1 cellular context compared by ENCODE assay signal in genomic region chr3:183988216-183988790, GRCh38.
TF ChIP-seq lines count a peak whose summit lies in the region.

No MANE protein-coding gene starts in this region.

TF ChIP-seq in HepG2, 621 proteins besides CTCF, POLR2A, EP300 and RAD21 (continued from another document and continues in another):
- TF ChIP-seq ZNF124 (CRISPR knock-in tag; IDR thresholded peaks at IDR 0.05) (0 out of 2 replicates have a peak, but pooled peaks have one; percentile 49), LRRFIP1 (CRISPR knock-in tag; conservative IDR thresholded peaks at IDR 0.05) (no peak), ZBTB4 (CRISPR knock-in tag; IDR thresholded peaks at IDR 0.05; ENCODE audit: borderline replicate concordance) (peak; percentile 20; the same call in 1 of the 2 replicates), ZBTB37 (CRISPR knock-in tag; IDR thresholded peaks at IDR 0.05) (no peak), ELF4 (CRISPR knock-in tag; IDR thresholded peaks at IDR 0.05; ENCODE audit: borderline replicate concordance) (no peak), AGO2 (optimal IDR thresholded peaks at IDR 0.05; ENCODE audit: low read depth, low read length) (no peak), NCOR1 (IDR thresholded peaks at IDR 0.05; ENCODE audit: borderline replicate concordance, low read length) (peak; percentile 72; the same call in 1 of the 2 replicates), ZNF776 (CRISPR knock-in tag; IDR thresholded peaks at IDR 0.05) (no peak), ZBTB7B (CRISPR knock-in tag; IDR thresholded peaks at IDR 0.05) (peak; percentile 76), NFE2L1 (CRISPR knock-in tag; IDR thresholded peaks at IDR 0.05; ENCODE audit: borderline replicate concordance) (no peak), ZNF709 (CRISPR knock-in tag; IDR thresholded peaks at IDR 0.05) (no peak), ZNF75D (CRISPR knock-in tag; IDR thresholded peaks at IDR 0.05; ENCODE audit: borderline replicate concordance) (no peak), KLF16 (CRISPR knock-in tag; IDR thresholded peaks at IDR 0.05) (peak in 1 of 2 experiments; percentile 54; a peak in 1 of 4 replicates), ZNF296 (CRISPR knock-in tag; conservative IDR thresholded peaks at IDR 0.05) (no peak), SALL1 (CRISPR knock-in tag; IDR thresholded peaks at IDR 0.05) (peak; percentile 91), NCOA2 (CRISPR knock-in tag; IDR thresholded peaks at IDR 0.05) (peak; percentile 75), ZNF777 (CRISPR knock-in tag; IDR thresholded peaks at IDR 0.05) (peak; percentile 41; the same call in 1 of the 2 replicates), ZNF607 (CRISPR knock-in tag; IDR thresholded peaks at IDR 0.05; ENCODE audit: borderline replicate concordance) (no peak), U2AF1 (optimal IDR thresholded peaks at IDR 0.05; ENCODE audit: low read depth, low read length) (no peak), CHD4 (IDR thresholded peaks at IDR 0.05; ENCODE audit: borderline replicate concordance, low read length) (no peak), HNRNPL (IDR thresholded peaks at IDR 0.05; ENCODE audit: low read depth, low read length) (no peak), ZNF276 (CRISPR knock-in tag; IDR thresholded peaks at IDR 0.05; ENCODE audit: low read depth) (0 out of 2 replicates have a peak, but pooled peaks have one; percentile 45), IKZF1 (IDR thresholded peaks at IDR 0.05) (no peak), ZNF570 (CRISPR knock-in tag; IDR thresholded peaks at IDR 0.05; ENCODE audit: borderline replicate concordance) (no peak), ZC3H13 (CRISPR knock-in tag; IDR thresholded peaks at IDR 0.05) (no peak), ZBTB3 (CRISPR knock-in tag; IDR thresholded peaks at IDR 0.05; ENCODE audit: borderline replicate concordance, low read depth) (no peak), MXD3 (CRISPR knock-in tag; IDR thresholded peaks at IDR 0.05) (no peak), GATAD1 (CRISPR knock-in tag; IDR thresholded peaks at IDR 0.05) (peak; percentile 60), ZNF691 (CRISPR knock-in tag; IDR thresholded peaks at IDR 0.05; ENCODE audit: borderline replicate concordance, low read depth) (no peak), ZNF816 (CRISPR knock-in tag; IDR thresholded peaks at IDR 0.05; ENCODE audit: borderline replicate concordance) (no peak), DR1 (CRISPR knock-in tag; IDR thresholded peaks at IDR 0.05) (no peak; the same call in 1 of the 2 replicates), ZNF598 (CRISPR knock-in tag; IDR thresholded peaks at IDR 0.05; ENCODE audit: borderline replicate concordance) (no peak), HOXD1 (CRISPR knock-in tag; IDR thresholded peaks at IDR 0.05) (no peak), ZBTB38 (CRISPR knock-in tag; IDR thresholded peaks at IDR 0.05) (peak; percentile 65; the same call in 1 of the 2 replicates), MTA3 (CRISPR knock-in tag; IDR thresholded peaks at IDR 0.05) (no peak), PHF21A (CRISPR knock-in tag; IDR thresholded peaks at IDR 0.05) (peak; percentile 77; the same call in 1 of the 2 replicates), KLF15 (CRISPR knock-in tag; IDR thresholded peaks at IDR 0.05; ENCODE audit: borderline replicate concordance) (no peak), AGO1 (IDR thresholded peaks at IDR 0.05; ENCODE audit: low read depth, low read length, poor library complexity, severe bottlenecking) (no peak), STAT6 (CRISPR knock-in tag; IDR thresholded peaks at IDR 0.05; ENCODE audit: borderline replicate concordance) (no peak), MAX (IDR thresholded peaks at IDR 0.05) (peak; percentile 68; the same call in 1 of the 2 replicates), SNRNP70 (IDR thresholded peaks at IDR 0.05; ENCODE audit: low read depth, low read length) (no peak), SOX6 (IDR thresholded peaks at IDR 0.05) (no peak), SOX6 (CRISPR knock-in tag; IDR thresholded peaks at IDR 0.05) (peak; percentile 65), PHF8 (CRISPR knock-in tag; IDR thresholded peaks at IDR 0.05) (no peak), THAP11 (CRISPR knock-in tag; IDR thresholded peaks at IDR 0.05) (peak; percentile 69), FLYWCH1 (CRISPR knock-in tag; IDR thresholded peaks at IDR 0.05) (no peak), ZNF543 (CRISPR knock-in tag; IDR thresholded peaks at IDR 0.05) (no peak), LBX2 (CRISPR knock-in tag; IDR thresholded peaks at IDR 0.05; ENCODE audit: borderline replicate concordance) (no peak), PAF1 (CRISPR knock-in tag; IDR thresholded peaks at IDR 0.05) (no peak), ZNF609 (CRISPR knock-in tag; IDR thresholded peaks at IDR 0.05; ENCODE audit: borderline replicate concordance) (peak; percentile 63; the same call in 1 of the 2 replicates), YEATS4 (CRISPR knock-in tag; IDR thresholded peaks at IDR 0.05; ENCODE audit: borderline replicate concordance) (no peak)
